ENCODE assay signal across 8 cellular contexts in genomic region chr2:206765242-206766056, GRCh38. TPM values are rescaled to one million over a fixed set of nuclear protein-coding genes. Genes with fewer than 3 reads are reported as not detected.
A peak's percentile ranks its signal among the peaks of the same experiment; 100 is the strongest.
DNase-seq lines count a peak whose midpoint lies in the region; ATAC-seq, FAIRE-seq and TF ChIP-seq lines count a peak whose summit lies in the region.

Gene FASTKD2 (plus strand): TSS chr2:206765606. CDS start chr2:206766694, 1,088 bp downstream.
Gene MDH1B (minus strand): TSS chr2:206765328. CDS start chr2:206765271, 57 bp downstream.

- TF ChIP-seq EP300 in HepG2 (IDR thresholded peaks at IDR 0.05; ENCODE audit: low read depth in 2 of 2, low read length in 2 of 2) (0 out of 4 replicates have a peak, but pooled peaks of 1 of the 2 experiments have one; percentile 15), HepG2 (CRISPR knock-in tag; IDR thresholded peaks at IDR 0.05; ENCODE audit: borderline replicate concordance) (no peak; the same call in 1 of the 2 replicates)

- DNase-seq in NCI-H69 (lab: John Stamatoyannopoulos, UW) (peak; percentile 86), dermis blood vessel endothelial cell (peak; percentile 96), HepG2 (ENCODE audit: low spot score) (peak; percentile 93)
- peak; percentile 69 to 78 for DNase-seq in activated CD4-positive, alpha-beta T cell treated with anti-CD3 and anti-CD28 coated beads, Interleukin-2, amount 50 U/mL, for 24 hours (ENCODE audit: low read depth in 1 of 2, low spot score in 1 of 2)
- peak; percentile 79 to 83 for DNase-seq in stimulated activated CD4-positive, alpha-beta T cell treated with anti-CD3 and anti-CD28 coated beads, Interleukin-2, amount 100 ng/mL, for 48 hours

- CTCF ChIA-PET in HepG2 (lab: Yijun Ruan, JAX; ENCODE audit: low intra/inter-chr PET ratio, low total read pairs) = no interaction called here

- H3K36me3 ChIP-seq in BLaER1 treated with 17β-estradiol and CSF1 and Interleukin-3, amounts not matched to agents 10 nM and 100 nM = peaks cover 26 to 41% (median 36%) of the 10 kb centered on the region in 11 experiments; a peak in 20 of 22 replicates
- H3K36me3 ChIP-seq in HepG2 (replicated peaks in 1 of 2; ENCODE audit: control insufficient read depth in 1 of 2, insufficient read depth in 2 of 2, low read length in 2 of 2) = peaks cover 5 to 10% of the 10 kb centered on the region in 2 experiments; a peak in 4 of 5 replicates

- H3K4me1 ChIP-seq in BLaER1 treated with 17β-estradiol and CSF1 and Interleukin-3, amounts not matched to agents 10 nM and 100 nM = peaks cover 17 to 42% (median 33%) of the 10 kb centered on the region in 10 experiments
- H3K4me1 ChIP-seq in HepG2 (ENCODE audit: insufficient read depth, low read length) = peaks cover 44% of the 10 kb centered on the region

- peak within 1 kb of the TSS; percentile 99 for H2AFZ ChIP-seq in HepG2 (ENCODE audit: low read length)

- FAIRE-seq in HepG2 (lab: Jason Lieb, UNC) = peak; percentile 79

- intact Hi-C loops in HepG2 (cut with micrococcal nuclease; ENCODE audit: unreplicated experiment) = loop anchor here (1.0 to 2.0 kb wide), 2 partner anchors 10 to 15 kb away; no protein-coding TSS in a partner anchor

- peaks cover 38% of the 10 kb centered on the region for H3K79me2 ChIP-seq in HepG2 (ENCODE audit: insufficient read depth, low read length)

- 1% methylated on average over 39 of the region's 46 CpGs for WGBS in HepG2 (ENCODE audit: low lambda C conversion rate)

- TF ChIP-seq POLR2A in HepG2 (IDR thresholded peaks at IDR 0.05; ENCODE audit: insufficient read depth in 1 of 2, low read depth in 2 of 2, low read length in 2 of 2) = peak; percentile 87 to 99

- H3K4me3 ChIP-seq in BLaER1 treated with 17β-estradiol and CSF1 and Interleukin-3, amounts not matched to agents 10 nM and 100 nM = peak within 1 kb of the TSS; percentile 68 to 94 (median 80)
- peak within 1 kb of the TSS; percentile 77 to 84 (median 82) for H3K4me3 ChIP-seq in HepG2 (replicated peaks in 1 of 3; ENCODE audit: insufficient read depth in 1 of 3, low read depth in 2 of 3, low read length in 3 of 3)

- peak; percentile 90 for ATAC-seq in GM19328 (IDR thresholded peaks at IDR 0.05; ENCODE audit: unreplicated experiment)
- ATAC-seq in HG03520 (IDR thresholded peaks at IDR 0.05; ENCODE audit: unreplicated experiment) = peak; percentile 89
- peak; percentile 97 for ATAC-seq in HepG2

- H3K27me3 ChIP-seq in BLaER1 treated with 17β-estradiol and CSF1 and Interleukin-3, amounts not matched to agents 10 nM and 100 nM = no peaks in the 10 kb centered on the region
- H3K27me3 ChIP-seq in HepG2 (ENCODE audit: control insufficient read depth in 1 of 2, insufficient read depth in 2 of 2, low read length in 2 of 2) = no peaks in the 10 kb centered on the region; a peak in 1 of 5 replicates

- H3K27ac ChIP-seq in BLaER1 treated with 17β-estradiol and CSF1 and Interleukin-3, amounts not matched to agents 10 nM and 100 nM = peak within 1 kb of the TSS; percentile 84 to 94 (median 90)
- peak within 1 kb of the TSS; percentile 84 for H3K27ac ChIP-seq in HepG2 (ENCODE audit: extremely low read length, insufficient read depth, low read length)

- no peaks in the 10 kb centered on the region for H3K9me3 ChIP-seq in BLaER1 treated with 17β-estradiol and CSF1 and Interleukin-3, amounts not matched to agents 10 nM and 100 nM (replicated peaks in 1 of 11)
- H3K9me3 ChIP-seq in HepG2 (ENCODE audit: low read length) = no peaks in the 10 kb centered on the region

- TSS peak; percentile 61 for BruUV-seq in HepG2 (replicated peaks; lab: Mats Ljungman, UMichigan)

- POLR2A ChIA-PET in HepG2 (lab: Yijun Ruan, JAX) = interaction anchor here (0.8 to 1.7 kb wide), 6 partner anchors 10 to 764 kb away, joined by 3 to 9 read pairs (median 7); partner anchors contain the start of genes CREB1 and KLF7

- no peak for TF ChIP-seq CTCF in HepG2 (CRISPR knock-in tag; IDR thresholded peaks at IDR 0.05)

- peak within 1 kb of the TSS; percentile 74 to 89 (median 83) for H3K4me2 ChIP-seq in BLaER1 treated with 17β-estradiol and CSF1 and Interleukin-3, amounts not matched to agents 10 nM and 100 nM
- peak within 1 kb of the TSS; percentile 96 for H3K4me2 ChIP-seq in HepG2 (ENCODE audit: low read depth, low read length)

- TF ChIP-seq RAD21 in HepG2 (CRISPR knock-in tag; IDR thresholded peaks at IDR 0.05) = peak; percentile 58; the same call in 1 of the 2 replicates

- peaks cover 0 to 24% (median 6%) of the 10 kb centered on the region in 11 experiments; a peak in 6 of 22 replicates for H4K20me1 ChIP-seq in BLaER1 treated with 17β-estradiol and CSF1 and Interleukin-3, amounts not matched to agents 10 nM and 100 nM
- H4K20me1 ChIP-seq in HepG2 (ENCODE audit: insufficient read depth, low read length) = peaks cover 3% of the 10 kb centered on the region; the same call in 1 of the 2 replicates

- in situ Hi-C loops in HepG2 (cut with HindIII; ENCODE audit: extremely low pct_ligation_motif_present, low pct_unique_long_range_greater_than_20kb) = no loop called here

- H3K9ac ChIP-seq in BLaER1 treated with 17β-estradiol and CSF1 and Interleukin-3, amounts not matched to agents 10 nM and 100 nM = peak within 1 kb of the TSS; percentile 81 to 94 (median 91)
- H3K9ac ChIP-seq in HepG2 (ENCODE audit: insufficient read depth, low read depth, low read length) = peak within 1 kb of the TSS; percentile 90

TF ChIP-seq in HepG2, 621 proteins besides CTCF, POLR2A, EP300 and RAD21 (continues in another document):
- TF ChIP-seq KDM1A (CRISPR knock-in tag; IDR thresholded peaks at IDR 0.05) (no peak), ZFP90 (CRISPR knock-in tag; IDR thresholded peaks at IDR 0.05; ENCODE audit: borderline replicate concordance) (peak; percentile 65; the same call in 1 of the 2 replicates), ZZZ3 (CRISPR knock-in tag; IDR thresholded peaks at IDR 0.05; ENCODE audit: borderline replicate concordance) (peak; percentile 95; the same call in 1 of the 2 replicates), MLX (CRISPR knock-in tag; IDR thresholded peaks at IDR 0.05) (peak; percentile 62), ZNF766 (CRISPR knock-in tag; IDR thresholded peaks at IDR 0.05; ENCODE audit: borderline replicate concordance) (no peak; the same call in none of the 2 replicates)

RNA-seq across cellular contexts. Expression of gene FASTKD2, which starts in this region (rescaled TPM):
- total RNA-seq in dermis blood vessel endothelial cell (43.1 and 51.3 TPM in 2 replicates), HepG2 (2016; rRNA removed; fragmentation: Illumina TruSeq; extraction: Trizol) (77.8 and 88.0 TPM in 2 replicates)
- total RNA-seq in HepG2 (2016; cell fraction: cytosol; rRNA removed; fragmentation: Illumina TruSeq; extraction: Trizol; ENCODE audit: low read depth) = 6.6 and 7.0 TPM in 2 replicates
- 80.0 and 96.1 TPM in 2 replicates for total RNA-seq in HepG2 (2016; cell fraction: insoluble cytoplasmic fraction; rRNA removed; fragmentation: Illumina TruSeq; extraction: Trizol)
- total RNA-seq in HepG2 (2016; cell fraction: membrane; rRNA removed; fragmentation: Illumina TruSeq; extraction: Trizol) = 15.3 and 17.0 TPM in 2 replicates
- total RNA-seq in HepG2 (2016; cell fraction: nucleus; rRNA removed; fragmentation: Illumina TruSeq; extraction: Trizol) = 62.6 and 69.2 TPM in 2 replicates
- polyA plus RNA-seq in HepG2 (2011; rRNA removed) = 34.9 and 41.1 TPM in 2 replicates
- polyA plus RNA-seq in HepG2 (2011; cell fraction: cytosol; rRNA removed) = 20.1 and 29.6 TPM in 2 replicates
- 25.1 and 26.3 TPM in 2 replicates for polyA plus RNA-seq in HepG2 (2011; cell fraction: nucleus; rRNA removed)
- 23.6 and 30.2 TPM in 2 replicates for polyA plus RNA-seq in HepG2 (2012)
- 2.6 and 2.9 TPM in 2 replicates for polyA plus RNA-seq in HepG2 (2016; cell fraction: cytosol; fragmentation: Illumina TruSeq; extraction: Trizol; ENCODE audit: low read depth)
- polyA plus RNA-seq in HepG2 (2016; cell fraction: insoluble cytoplasmic fraction; fragmentation: Illumina TruSeq; extraction: Trizol; ENCODE audit: low read depth) = 50.6 and 52.6 TPM in 2 replicates
- 4.7 and 5.5 TPM in 2 replicates for polyA plus RNA-seq in HepG2 (2016; cell fraction: membrane; fragmentation: Illumina TruSeq; extraction: Trizol; ENCODE audit: low read depth)
- polyA plus RNA-seq in HepG2 (2016; cell fraction: nucleus; fragmentation: Illumina TruSeq; extraction: Trizol; ENCODE audit: insufficient read depth, low read depth) = 45.2 and 50.4 TPM in 2 replicates
- 21.8 and 23.8 TPM in 2 replicates for polyA minus RNA-seq in HepG2 (2011; rRNA and poly(A)+ RNA removed; ENCODE audit: low replicate concordance)
- polyA minus RNA-seq in HepG2 (2011; cell fraction: cytosol; rRNA and poly(A)+ RNA removed) = 21.4 and 22.1 TPM in 2 replicates
- 83.3 and 85.7 TPM in 2 replicates for polyA minus RNA-seq in HepG2 (2011; cell fraction: nucleus; rRNA and poly(A)+ RNA removed)

RNA-seq across cellular contexts. Expression of gene MDH1B, which starts in this region (rescaled TPM):
- 0.33 TPM in 1 of 2 replicates, not detected in the other for total RNA-seq in dermis blood vessel endothelial cell
- total RNA-seq in HepG2 (2016; rRNA removed; fragmentation: Illumina TruSeq; extraction: Trizol) = 0.86 and 0.91 TPM in 2 replicates
- total RNA-seq in HepG2 (2016; cell fraction: cytosol; rRNA removed; fragmentation: Illumina TruSeq; extraction: Trizol; ENCODE audit: low read depth) = 0.40 and 0.53 TPM in 2 replicates
- 0.82 and 1.1 TPM in 2 replicates for total RNA-seq in HepG2 (2016; cell fraction: insoluble cytoplasmic fraction; rRNA removed; fragmentation: Illumina TruSeq; extraction: Trizol)
- total RNA-seq in HepG2 (2016; cell fraction: membrane; rRNA removed; fragmentation: Illumina TruSeq; extraction: Trizol) = 0.83 and 0.87 TPM in 2 replicates
- 0.75 and 0.99 TPM in 2 replicates for total RNA-seq in HepG2 (2016; cell fraction: nucleus; rRNA removed; fragmentation: Illumina TruSeq; extraction: Trizol)
- polyA plus RNA-seq in HepG2 (2011; rRNA removed) = 0.12 and 0.17 TPM in 2 replicates
- polyA plus RNA-seq in HepG2 (2011; cell fraction: cytosol; rRNA removed) = 0.15 and 0.21 TPM in 2 replicates
- 0.11 and 0.29 TPM in 2 replicates for polyA plus RNA-seq in HepG2 (2011; cell fraction: nucleus; rRNA removed)
- polyA plus RNA-seq in HepG2 (2012) = 0.41 and 0.60 TPM in 2 replicates
- polyA plus RNA-seq in HepG2 (2016; cell fraction: cytosol; fragmentation: Illumina TruSeq; extraction: Trizol; ENCODE audit: low read depth) = 0.83 and 1.2 TPM in 2 replicates
- polyA plus RNA-seq in HepG2 (2016; cell fraction: insoluble cytoplasmic fraction; fragmentation: Illumina TruSeq; extraction: Trizol; ENCODE audit: low read depth) = 0.97 and 0.99 TPM in 2 replicates
- polyA plus RNA-seq in HepG2 (2016; cell fraction: membrane; fragmentation: Illumina TruSeq; extraction: Trizol; ENCODE audit: low read depth) = 0.97 and 1.0 TPM in 2 replicates
- polyA plus RNA-seq in HepG2 (2016; cell fraction: nucleus; fragmentation: Illumina TruSeq; extraction: Trizol; ENCODE audit: insufficient read depth, low read depth) = 0.60 and 0.85 TPM in 2 replicates
- 0.07 and 0.26 TPM in 2 replicates for polyA minus RNA-seq in HepG2 (2011; rRNA and poly(A)+ RNA removed; ENCODE audit: low replicate concordance)
- polyA minus RNA-seq in HepG2 (2011; cell fraction: cytosol; rRNA and poly(A)+ RNA removed) = not detected in 2 replicates
- 0.39 and 1.5 TPM in 2 replicates for polyA minus RNA-seq in HepG2 (2011; cell fraction: nucleus; rRNA and poly(A)+ RNA removed)

Comparison
In these comparisons a context has a peak if more than half of its experiments do, and no peak if none do; other contexts are left out.
1. Peak in every context shown above with its lines: DNase-seq, ATAC-seq, H3K4me3 ChIP-seq and H3K27ac ChIP-seq.